ENCODE assay signal across 8 cellular contexts in the genomic region with DNA sequence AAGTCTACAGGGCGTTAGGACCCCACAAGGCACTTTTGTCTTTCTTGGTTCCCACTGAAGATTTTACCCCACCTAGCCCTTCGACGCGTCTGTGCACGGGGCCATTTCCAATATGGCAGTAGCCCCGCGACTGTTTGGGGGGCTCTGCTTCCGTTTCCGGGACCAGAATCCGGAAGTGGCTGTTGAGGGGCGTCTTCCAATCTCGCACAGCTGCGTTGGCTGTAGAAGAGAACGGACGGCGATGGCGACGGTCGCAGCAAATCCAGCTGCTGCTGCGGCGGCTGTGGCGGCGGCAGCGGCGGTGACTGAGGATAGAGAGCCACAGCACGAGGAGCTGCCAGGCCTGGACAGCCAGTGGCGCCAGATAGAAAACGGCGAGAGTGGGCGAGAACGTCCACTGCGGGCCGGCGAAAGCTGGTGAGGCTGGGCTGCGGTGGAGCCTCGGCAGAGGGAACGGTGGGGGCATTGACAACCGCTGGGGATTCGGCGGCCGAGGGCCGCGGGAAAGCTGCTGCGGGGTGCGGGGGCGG. TPM values are rescaled to one million over a fixed set of nuclear protein-coding genes. Genes with fewer than 3 reads are reported as not detected.
A peak's percentile ranks its signal among the peaks of the same experiment; 100 is the strongest.
DNase-seq lines count a peak whose midpoint lies in the region; ATAC-seq and TF ChIP-seq lines count a peak whose summit lies in the region.

A gene (plus strand): TSS at position 207 of the 530 bp plus-strand sequence. CDS start 35 bp downstream, at position 242.

- H3K9me3 ChIP-seq in ES-I3 (ENCODE audit: control insufficient read depth, insufficient read depth, low read length) = no peaks in the 10 kb centered on the region

- peak within 1 kb of the TSS; percentile 92 for H3K4me3 Mint-ChIP-seq in activated B cell treated with CpG ODN at 0.5 μM for 24 hours
- H3K4me3 Mint-ChIP-seq in dendritic cell treated with granulocyte-macrophage colony-stimulating factor and Interleukin-4, amounts not matched to agents 40 ng/mL and 50 ng/mL, for 4 days = peak within 1 kb of the TSS; percentile 94

- intact Hi-C loops in activated B cell treated with CpG ODN at 0.5 μM for 24 hours (cut with micrococcal nuclease) = loop anchor here (1.0 to 5.0 kb wide), 9 partner anchors 15 to 419 kb away; a partner anchor contains a TSS
- intact Hi-C loops in dendritic cell treated with granulocyte-macrophage colony-stimulating factor and Interleukin-4, amounts not matched to agents 40 ng/mL and 50 ng/mL, for 4 days (cut with micrococcal nuclease) = loop anchor here (1.0 to 10.0 kb wide), 2 partner anchors 15 to 1342 kb away; a partner anchor contains a TSS

- peaks cover 4% of the 10 kb centered on the region; the same call in 1 of the 2 replicates for H3K36me3 ChIP-seq in ES-I3 (ENCODE audit: insufficient read depth, low read length)

- peaks cover 7% of the 10 kb centered on the region; the same call in 1 of the 2 replicates for H3K4me1 ChIP-seq in ES-I3 (ENCODE audit: insufficient read depth, low read length)

- peak; percentile 32 for DNase-seq in H4 (ENCODE audit: low spot score)
- DNase-seq in NCI-H1694 treated with DMSO at 0.1 percent for 48 hours (lab: John Stamatoyannopoulos, UW) = peak; percentile 52
- no peak for DNase-seq in activated B cell treated with CpG ODN at 0.5 μM for 24 hours
- DNase-seq in left lobe of liver (ENCODE audit: low spot score) = no peak
- DNase-seq in stimulated activated CD8-positive, alpha-beta memory T cell treated with anti-CD3 and anti-CD28 coated beads, Interleukin-15, amount 100 ng/mL, for 4 hours (ENCODE audit: low read depth in 2 of 2) = peak; percentile 20 to 43
- DNase-seq in amniotic stem cell (lab: John Stamatoyannopoulos, UW) = no peak

- H3K9ac ChIP-seq in ES-I3 (ENCODE audit: low read depth, low read length) = peak within 1 kb of the TSS; percentile 91

- H3K27ac Mint-ChIP-seq in activated B cell treated with CpG ODN at 0.5 μM for 24 hours = peak within 1 kb of the TSS; percentile 98
- H3K27ac Mint-ChIP-seq in dendritic cell treated with granulocyte-macrophage colony-stimulating factor and Interleukin-4, amounts not matched to agents 40 ng/mL and 50 ng/mL, for 4 days = peak within 1 kb of the TSS; percentile 98

- peaks cover 15% of the 10 kb centered on the region for H3K4me1 Mint-ChIP-seq in activated B cell treated with CpG ODN at 0.5 μM for 24 hours
- H3K4me1 Mint-ChIP-seq in dendritic cell treated with granulocyte-macrophage colony-stimulating factor and Interleukin-4, amounts not matched to agents 40 ng/mL and 50 ng/mL, for 4 days (ENCODE audit: low read depth) = peaks cover 10% of the 10 kb centered on the region

- POLR2A ChIA-PET in activated B cell treated with CpG ODN at 0.5 μM for 24 hours (lab: Charles Lee) = interaction anchor here (0.5 to 2.1 kb wide), 19 partner anchors 8 to 1769 kb away, joined by 3 to 53 read pairs (median 5); a partner anchor contains a TSS

- ATAC-seq in activated B cell treated with CpG ODN at 0.5 μM for 24 hours (ENCODE audit: low read depth) = peak; percentile 19
- ATAC-seq in left lobe of liver = no peak

- TF ChIP-seq CTCF in activated B cell treated with CpG ODN at 0.5 μM for 24 hours (IDR thresholded peaks at IDR 0.05) = no peak

- no peaks in the 10 kb centered on the region for H3K27me3 Mint-ChIP-seq in activated B cell treated with CpG ODN at 0.5 μM for 24 hours
- no peaks in the 10 kb centered on the region for H3K27me3 Mint-ChIP-seq in dendritic cell treated with granulocyte-macrophage colony-stimulating factor and Interleukin-4, amounts not matched to agents 40 ng/mL and 50 ng/mL, for 4 days

- CTCF ChIA-PET in activated B cell treated with CpG ODN at 0.5 μM for 24 hours (lab: Charles Lee) = interaction anchor here (0.5 kb wide), 1 partner anchor 1439 kb away, joined by 3 read pairs; no protein-coding TSS in a partner anchor

- H3K36me3 Mint-ChIP-seq in activated B cell treated with CpG ODN at 0.5 μM for 24 hours (ENCODE audit: low read depth) = peaks cover 26% of the 10 kb centered on the region
- peaks cover 29% of the 10 kb centered on the region for H3K36me3 Mint-ChIP-seq in dendritic cell treated with granulocyte-macrophage colony-stimulating factor and Interleukin-4, amounts not matched to agents 40 ng/mL and 50 ng/mL, for 4 days (ENCODE audit: low read depth)

- H3K9me3 Mint-ChIP-seq in activated B cell treated with CpG ODN at 0.5 μM for 24 hours = no peaks in the 10 kb centered on the region
- H3K9me3 Mint-ChIP-seq in dendritic cell treated with granulocyte-macrophage colony-stimulating factor and Interleukin-4, amounts not matched to agents 40 ng/mL and 50 ng/mL, for 4 days = no peaks in the 10 kb centered on the region

RNA-seq across cellular contexts. Expression of the gene that starts here (rescaled TPM):
- 33.0 and 36.5 TPM in 2 replicates for total RNA-seq in H4 (2014; rRNA removed; shearing (Covaris generic))
- total RNA-seq in activated B cell treated with CpG ODN at 0.5 μM for 24 hours (84.3 and 89.2 TPM in 2 replicates), left lobe of liver (10.2 TPM)

Comparison
In these comparisons a context has a peak if more than half of its experiments do, and no peak if none do; other contexts are left out.
1. DNase-seq: peak in H4 (single experiment), NCI-H1694 treated with DMSO at 0.1 percent for 48 hours (single experiment) and stimulated activated CD8-positive, alpha-beta memory T cell treated with anti-CD3 and anti-CD28 coated beads, Interleukin-15, amount 100 ng/mL, for 4 hours (2 of 2); none in activated B cell treated with CpG ODN at 0.5 μM for 24 hours (single experiment), left lobe of liver (single experiment) and amniotic stem cell (single experiment).